8 cellular contexts compared by ENCODE assay signal in genomic region chr9:111597852-111598729, GRCh38. TPM values are rescaled to one million over a fixed set of nuclear protein-coding genes. Genes with fewer than 3 reads are reported as not detected.
DNase-seq lines count a peak whose midpoint lies in the region; ATAC-seq and TF ChIP-seq lines count a peak whose summit lies in the region.

No MANE protein-coding gene starts in this region.

- H2AFZ ChIP-seq in hepatocyte = peak overlapping the region; percentile 83

- H3K9me3 Mint-ChIP-seq in T-cell = no peaks in the 10 kb centered on the region

- H3K27ac ChIP-seq in BLaER1 treated with 17β-estradiol and CSF1 and Interleukin-3, amounts not matched to agents 10 nM and 100 nM = no peak overlapping the region
- H3K27ac ChIP-seq in hepatocyte (peak overlapping the region; percentile 95), rectal smooth muscle tissue (ENCODE audit: low read depth, low read length) (peak overlapping the region; percentile 66)

- TF ChIP-seq CTCF in hepatocyte (IDR thresholded peaks at IDR 0.05; ENCODE audit: poor library complexity) = peak; percentile 76

- peak overlapping the region; percentile 62 to 97 (median 78) for H3K4me2 ChIP-seq in BLaER1 treated with 17β-estradiol and CSF1 and Interleukin-3, amounts not matched to agents 10 nM and 100 nM
- H3K4me2 ChIP-seq in hepatocyte = peak overlapping the region; percentile 95

- H3K27ac Mint-ChIP-seq in T-cell = no peak overlapping the region

- H3K79me2 ChIP-seq in hepatocyte = peaks cover 7% of the 10 kb centered on the region

- peak overlapping the region in 4 of 11 experiments; percentile 3 to 56 (median 33); a peak in 4 of 22 replicates for H3K9ac ChIP-seq in BLaER1 treated with 17β-estradiol and CSF1 and Interleukin-3, amounts not matched to agents 10 nM and 100 nM
- H3K9ac ChIP-seq in rectal smooth muscle tissue (ENCODE audit: low read length) = peak overlapping the region; percentile 57

- H3K27me3 ChIP-seq in BLaER1 treated with 17β-estradiol and CSF1 and Interleukin-3, amounts not matched to agents 10 nM and 100 nM = peaks cover 41 to 54% (median 49%) of the 10 kb centered on the region in 11 experiments
- H3K27me3 ChIP-seq in hepatocyte = no peaks in the 10 kb centered on the region
- no peaks in the 10 kb centered on the region for H3K27me3 ChIP-seq in rectal smooth muscle tissue (ENCODE audit: control insufficient read depth, insufficient read depth, low read length)

- H3K9me2 ChIP-seq in hepatocyte (replicated peaks; ENCODE audit: insufficient read depth) = no peaks in the 10 kb centered on the region

- peaks cover 18 to 47% (median 45%) of the 10 kb centered on the region in 11 experiments for H3K9me3 ChIP-seq in BLaER1 treated with 17β-estradiol and CSF1 and Interleukin-3, amounts not matched to agents 10 nM and 100 nM (replicated peaks in 1 of 11)
- no peaks in the 10 kb centered on the region for H3K9me3 ChIP-seq in hepatocyte (ENCODE audit: low read depth)

- H3K27me3 Mint-ChIP-seq in T-cell = peaks cover 22 to 39% of the 10 kb centered on the region in 2 donors

- peaks cover 16 to 24% (median 21%) of the 10 kb centered on the region in 3 donors for H3K4me1 Mint-ChIP-seq in T-cell

- H3K36me3 Mint-ChIP-seq in T-cell = no peaks in the 10 kb centered on the region

- H3K4me3 Mint-ChIP-seq in T-cell = peak overlapping the region; percentile 83 to 91 (median 88)

- peak; percentile 45 for ATAC-seq in GM19467 (IDR thresholded peaks at IDR 0.05; ENCODE audit: unreplicated experiment)
- peak; percentile 51 to 86 (median 60) for ATAC-seq in T-cell (replicated peaks in 1 of 4)
- no peak for ATAC-seq in HG03520 (IDR thresholded peaks at IDR 0.05; ENCODE audit: unreplicated experiment)

- H3K36me3 ChIP-seq in BLaER1 treated with 17β-estradiol and CSF1 and Interleukin-3, amounts not matched to agents 10 nM and 100 nM = peaks cover 0 to 9% (median 0%) of the 10 kb centered on the region in 11 experiments; a peak in 2 of 22 replicates
- H3K36me3 ChIP-seq in hepatocyte (replicated peaks; ENCODE audit: insufficient read depth, low read depth) = no peaks in the 10 kb centered on the region
- peaks cover 3% of the 10 kb centered on the region for H3K36me3 ChIP-seq in rectal smooth muscle tissue (ENCODE audit: control insufficient read depth, insufficient read depth, low read length)

- 7% methylated on average over 41 of the region's 41 CpGs for WGBS in hepatocyte (ENCODE audit: low lambda C conversion rate, missing lambda C conversion rate)

- H3K4me1 ChIP-seq in BLaER1 treated with 17β-estradiol and CSF1 and Interleukin-3, amounts not matched to agents 10 nM and 100 nM = peaks cover 0 to 18% (median 10%) of the 10 kb centered on the region in 10 experiments; a peak in 12 of 20 replicates
- H3K4me1 ChIP-seq in hepatocyte (ENCODE audit: insufficient read depth) (peaks cover 11% of the 10 kb centered on the region), rectal smooth muscle tissue (ENCODE audit: control insufficient read depth, insufficient read depth, low read length) (no peaks in the 10 kb centered on the region)

- POLR2A ChIA-PET in T-cell (lab: Charles Lee) = interaction anchor here in 1 of 2 donors (0.8 kb wide), 1 partner anchor 114 kb away, joined by 3 read pairs; the partner anchor contains the start of gene ECPAS

- peak overlapping the region; percentile 38 to 66 (median 52) for H3K4me3 ChIP-seq in BLaER1 treated with 17β-estradiol and CSF1 and Interleukin-3, amounts not matched to agents 10 nM and 100 nM
- H3K4me3 ChIP-seq in hepatocyte (peak overlapping the region; percentile 79), rectal smooth muscle tissue (ENCODE audit: low read length) (peak overlapping the region; percentile 83)

- no peaks in the 10 kb centered on the region for H4K20me1 ChIP-seq in BLaER1 treated with 17β-estradiol and CSF1 and Interleukin-3, amounts not matched to agents 10 nM and 100 nM
- peaks cover 4% of the 10 kb centered on the region for H4K20me1 ChIP-seq in hepatocyte (ENCODE audit: insufficient read depth, poor library complexity, severe bottlenecking)

- DNase-seq in Kasumi-1 (lab: John Stamatoyannopoulos, UW) (peak; percentile 65 to 70), T-cell (peak; percentile 28 to 70 (median 54)), amygdala (lab: John Stamatoyannopoulos, UW) (peak in 35 of 56 donors; percentile 3 to 73 (median 22)), hepatocyte (ENCODE audit: low spot score) (peak; percentile 83)

- CTCF ChIA-PET in T-cell (lab: Charles Lee) = interaction anchor here (0.6 to 1.4 kb wide), 11 partner anchors 23 to 1193 kb away, joined by 3 to 9 read pairs (median 4); no protein-coding TSS in a partner anchor

RNA-seq across cellular contexts. Expression of gene PTGR1, which starts 1.4 kb away (rescaled TPM):
- total RNA-seq in T-cell = 1 to 10 TPM in 1 of 5 donors, under 1 TPM in 2, not detected in 2; 0.30 to 1.9 (median 0.38) TPM
- total RNA-seq in hepatocyte = 290 and 318 TPM in 2 replicates
- 163 and 266 TPM in 2 replicates for polyA plus RNA-seq in hepatocyte

RNA-seq across cellular contexts. Expression of gene DNAJC25, which starts 33.0 kb away (rescaled TPM):
- total RNA-seq in T-cell (1 to 10 TPM; 2.8 to 5.1 (median 3.6) TPM), hepatocyte (16.0 and 16.1 TPM in 2 replicates)
- 14.6 and 19.8 TPM in 2 replicates for polyA plus RNA-seq in hepatocyte

Comparison
In these comparisons a context has a peak if more than half of its experiments do, and no peak if none do; other contexts are left out.
1. H3K27ac ChIP-seq: peak in hepatocyte (single experiment) and rectal smooth muscle tissue (single experiment); none in BLaER1 treated with 17β-estradiol and CSF1 and Interleukin-3, amounts not matched to agents 10 nM and 100 nM (0 of 11).
2. DNase-seq: peak in every context shown above with its lines; median percentile 83 in hepatocyte; 68 in Kasumi-1; 54 in T-cell; 22 in amygdala.
3. RNA of gene PTGR1, which starts 1.4 kb away (total RNA-seq): 290 to 318 TPM in hepatocyte; 0.30 to 1.9 TPM in T-cell; every median in the first group is over 100 times any median in the second.
4. Peak in every context shown above with its lines, with median percentiles within 50 percentile points of each other: H3K4me3 ChIP-seq.